Comparison of ENCODE assay signal across 10 cellular contexts in the genomic region with DNA sequence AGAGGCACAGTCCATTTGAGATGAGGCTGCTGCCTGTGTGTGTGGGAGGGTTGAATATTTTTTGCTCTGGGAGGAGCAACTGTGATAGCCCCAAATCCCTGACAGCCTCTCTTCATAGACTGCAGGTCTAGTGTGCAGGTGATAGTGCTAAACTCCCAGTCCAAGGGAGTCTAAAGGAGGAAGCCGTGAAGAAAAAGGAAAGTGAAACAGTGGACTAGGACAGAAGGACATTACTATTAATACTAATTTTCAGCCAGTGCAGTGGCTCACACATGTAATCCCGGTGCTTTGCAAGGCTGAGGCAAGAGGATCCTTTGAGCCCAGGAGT.
DNase-seq lines count a peak whose midpoint lies in the region; ATAC-seq lines count a peak whose summit lies in the region.
"Had no signal": no experiment of that assay in that cellular context is flagged by ENCODE, and none has a peak within 500 bp of the region (broad histone marks: within the 10 kb centered on the region; RNA-seq: fewer than 3 reads in every experiment).

No MANE protein-coding gene starts in this region.

- POLR2A ChIA-PET in T-cell (lab: Charles Lee): no interaction called here

- DNase-seq in dermis blood vessel endothelial cell: peak; percentile 29
- DNase-seq in SHP77 (lab: John Stamatoyannopoulos, UW): no peak
- no peak for DNase-seq in T-cell
- DNase-seq in NCI-H187 (lab: John Stamatoyannopoulos, UW): no peak
- no peak for DNase-seq in NCI-H2227 treated with DMSO at 0.1 percent for 48 hours (lab: John Stamatoyannopoulos, UW)
- DNase-seq: activated CD8-positive, alpha-beta T cell treated with anti-CD3 and anti-CD28 coated beads for 36 hours; midbrain had no signal

- no peak overlapping the region for H3K9ac ChIP-seq in rectal smooth muscle tissue (ENCODE audit: low read length)

- H3K4me1 ChIP-seq in rectal smooth muscle tissue (ENCODE audit: control insufficient read depth, insufficient read depth, low read length): no peaks in the 10 kb centered on the region

- ATAC-seq in GM18873 (IDR thresholded peaks at IDR 0.05; ENCODE audit: low FRiP score, unreplicated experiment) (peak; percentile 46), HG03442 (IDR thresholded peaks at IDR 0.05; ENCODE audit: unreplicated experiment) (peak; percentile 66), T-cell (replicated peaks in 1 of 4) (no peak)
- ATAC-seq: activated CD8-positive, alpha-beta T cell treated with anti-CD3 and anti-CD28 coated beads for 36 hours had no signal

- H3K27ac ChIP-seq in rectal smooth muscle tissue (ENCODE audit: low read depth, low read length): no peak overlapping the region

- H3K9me3 Mint-ChIP-seq in T-cell: peaks cover 0 to 2% (median 0%) of the 10 kb centered on the region in 3 donors
- H3K9me3 Mint-ChIP-seq: activated CD8-positive, alpha-beta T cell treated with anti-CD3 and anti-CD28 coated beads for 36 hours had no signal

- H3K36me3 Mint-ChIP-seq in T-cell: no peaks in the 10 kb centered on the region

- H3K27me3 Mint-ChIP-seq in T-cell: no peaks in the 10 kb centered on the region

- peaks cover 0 to 2% (median 0%) of the 10 kb centered on the region in 3 donors for H3K4me1 Mint-ChIP-seq in T-cell

- H3K27ac Mint-ChIP-seq in T-cell: no peak overlapping the region
- H3K27ac Mint-ChIP-seq: activated CD8-positive, alpha-beta T cell treated with anti-CD3 and anti-CD28 coated beads for 36 hours had no signal

- peak overlapping the region; percentile 38 for H3K4me3 ChIP-seq in rectal smooth muscle tissue (ENCODE audit: low read length)

- H3K27me3 ChIP-seq in rectal smooth muscle tissue (ENCODE audit: control insufficient read depth, insufficient read depth, low read length): no peaks in the 10 kb centered on the region

- H3K4me3 Mint-ChIP-seq in T-cell: no peak overlapping the region
- H3K4me3 Mint-ChIP-seq: activated CD8-positive, alpha-beta T cell treated with anti-CD3 and anti-CD28 coated beads for 36 hours had no signal

- H3K36me3 ChIP-seq in rectal smooth muscle tissue (ENCODE audit: control insufficient read depth, insufficient read depth, low read length): no peaks in the 10 kb centered on the region

- CTCF ChIA-PET in T-cell (lab: Charles Lee): no interaction called here

Comparison
In these comparisons a context has a peak if more than half of its experiments do, and no peak if none do; other contexts are left out.
1. ATAC-seq: peak in GM18873 (single experiment) and HG03442 (single experiment); none in T-cell (0 of 4).